ENCODE assay signal across 5 cellular contexts in genomic region chr15:30189754-30190153, GRCh38. TPM values are rescaled to one million over a fixed set of nuclear protein-coding genes. Genes with fewer than 3 reads are reported as not detected.
"Had no signal": no experiment of that assay in that cellular context is flagged by ENCODE, and none has a peak within 500 bp of the region (broad histone marks: within the 10 kb centered on the region; RNA-seq: fewer than 3 reads in every experiment).

No MANE protein-coding gene starts in this region.

RNA-seq across cellular contexts. Expression of gene GOLGA8T, which starts 54.9 kb away (rescaled TPM):
- total RNA-seq: GM23248, H4, H9, HFFc6 had no signal
- polyA plus RNA-seq: GM23248, GM23338 had no signal
